8 cellular contexts compared by ENCODE assay signal in the genomic region with DNA sequence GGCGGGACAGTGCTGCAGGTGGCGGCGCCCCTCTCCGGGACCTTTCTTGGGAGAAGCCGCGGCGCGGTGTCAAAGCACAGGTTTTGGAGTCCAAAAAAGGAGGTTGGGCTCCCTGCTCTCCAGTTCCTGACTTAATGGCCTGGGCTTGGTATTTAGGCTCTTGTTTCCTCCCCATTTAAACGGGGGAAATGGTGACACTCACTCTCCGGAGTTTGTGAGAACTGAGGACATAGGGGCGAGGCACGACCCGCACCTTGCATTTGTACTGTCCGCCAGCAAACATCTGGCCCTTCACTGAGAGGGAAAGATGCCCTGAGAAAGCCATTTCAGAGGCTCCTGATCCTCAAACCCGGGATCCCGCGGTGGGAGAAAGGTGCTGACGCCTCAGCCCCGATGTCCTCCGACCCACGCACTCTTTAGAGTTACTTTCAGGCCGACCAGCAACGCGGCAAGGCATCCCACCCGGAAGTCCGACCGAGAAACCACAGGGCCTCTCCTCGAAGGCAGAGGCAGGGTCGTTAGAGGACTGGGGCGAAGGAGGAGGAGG. TPM values are rescaled to one million over a fixed set of nuclear protein-coding genes. Genes with fewer than 3 reads are reported as not detected.
DNase-seq lines count a peak whose midpoint lies in the region; TF ChIP-seq lines count a peak whose summit lies in the region.

No MANE protein-coding gene starts in this region.

- intact Hi-C loops in uterus (cut with DNase I; ENCODE audit: low total_unique reads): no loop called here

- H3K36me3 ChIP-seq in SU-DHL-6 (ENCODE audit: low read length): no peaks in the 10 kb centered on the region
- no peaks in the 10 kb centered on the region for H3K36me3 ChIP-seq in mucosa of stomach (ENCODE audit: control insufficient read depth, insufficient read depth, low read length)
- H3K36me3 ChIP-seq in uterus: no peaks in the 10 kb centered on the region

- H2AFZ ChIP-seq in SU-DHL-6 (ENCODE audit: low read depth, low read length, severe bottlenecking): peak overlapping the region; percentile 84

- H4K20me1 ChIP-seq in SU-DHL-6 (ENCODE audit: low read depth, low read length): no peaks in the 10 kb centered on the region

- peak overlapping the region; percentile 93 for H3K27ac ChIP-seq in SU-DHL-6 (ENCODE audit: low read depth, low read length)
- H3K27ac ChIP-seq in uterus: peak overlapping the region; percentile 99 to 100

- peaks cover 20% of the 10 kb centered on the region for H3K79me2 ChIP-seq in SU-DHL-6 (ENCODE audit: insufficient read depth, low read length)

- TF ChIP-seq POLR2A in uterus (IDR thresholded peaks at IDR 0.05): peak in 1 of 2 donors; percentile 10

- H3K9ac ChIP-seq in SU-DHL-6 (ENCODE audit: low read length) (peak overlapping the region; percentile 69), mucosa of stomach (ENCODE audit: low read length) (peak overlapping the region; percentile 89)

- H3K4me3 ChIP-seq in GM12875 (ENCODE audit: low read depth, low read length) (peak overlapping the region; percentile 57), SU-DHL-6 (ENCODE audit: insufficient read depth, low read length, poor library complexity, severe bottlenecking) (peak overlapping the region; percentile 45), mucosa of stomach (ENCODE audit: low read length) (peak overlapping the region; percentile 66), uterus (peak overlapping the region; percentile 58)

- H3K27me3 ChIP-seq in SU-DHL-6 (ENCODE audit: low read length) (no peaks in the 10 kb centered on the region), mucosa of stomach (ENCODE audit: control insufficient read depth, insufficient read depth, low read length) (no peaks in the 10 kb centered on the region), uterus (no peaks in the 10 kb centered on the region)

- no peaks in the 10 kb centered on the region for H3K9me2 ChIP-seq in SU-DHL-6 (replicated peaks; ENCODE audit: insufficient read depth, low read length)

- H3K9me3 ChIP-seq in SU-DHL-6 (ENCODE audit: insufficient read depth, low read length) (no peaks in the 10 kb centered on the region), mucosa of stomach (ENCODE audit: control insufficient read depth, low read length) (no peaks in the 10 kb centered on the region), uterus (no peaks in the 10 kb centered on the region)

- H3K4me1 ChIP-seq in mucosa of stomach (ENCODE audit: control insufficient read depth, insufficient read depth, low read length) (peaks cover 15% of the 10 kb centered on the region), uterus (peaks cover 0 to 8% of the 10 kb centered on the region in 2 donors)

- peak overlapping the region; percentile 96 for H3K4me2 ChIP-seq in SU-DHL-6 (ENCODE audit: low read depth, low read length, poor library complexity, severe bottlenecking)

- peaks cover 34% of the 10 kb centered on the region for H3F3A ChIP-seq in SU-DHL-6 (ENCODE audit: insufficient read depth)

- DNase-seq in effector CD8-positive, alpha-beta T cell (lab: John Stamatoyannopoulos, UW): peak; percentile 15
- DNase-seq in uterus: peak; percentile 40 to 56
- no peak for DNase-seq in NCI-H526 treated with DMSO at 0.1 percent for 48 hours (lab: John Stamatoyannopoulos, UW)
- DNase-seq in cortex of kidney (lab: John Stamatoyannopoulos, UW): no peak
- no peak for DNase-seq in NCI-H345 (lab: John Stamatoyannopoulos, UW)

- TF ChIP-seq CTCF in GM12875 (IDR thresholded peaks at IDR 0.05; ENCODE audit: borderline replicate concordance, insufficient read depth, low read depth, low read length) (no peak), SU-DHL-6 (IDR thresholded peaks at IDR 0.05; ENCODE audit: insufficient read depth, low read length, poor library complexity, severe bottlenecking) (no peak), uterus (IDR thresholded peaks at IDR 0.05) (no peak)

RNA-seq across cellular contexts. Expression of a gene that starts 2.9 kb away (rescaled TPM):
- 10 to 100 TPM in 3 of 4 donors, 1 to 10 TPM in 1; 10.0 to 66.0 (median 35.0) TPM for total RNA-seq in uterus

RNA-seq across cellular contexts. Expression of a gene that starts 9.6 kb away (rescaled TPM):
- not detected for total RNA-seq in uterus

RNA-seq across cellular contexts. Expression of a gene that starts 10.4 kb away (rescaled TPM):
- 10 to 100 TPM; 36.5 to 73.5 (median 55.2) TPM for total RNA-seq in uterus

RNA-seq across cellular contexts. Expression of a gene that starts 37.0 kb away (rescaled TPM):
- 10 to 100 TPM; 41.0 to 96.2 (median 50.2) TPM for total RNA-seq in uterus

RNA-seq across cellular contexts. Expression of a gene that starts 38.5 kb away (rescaled TPM):
- total RNA-seq in uterus: 100 to 1,000 TPM in 2 of 4 donors, 10 to 100 TPM in 2; 69.8 to 206 (median 98.4) TPM

Comparison
In these comparisons a context has a peak if more than half of its experiments do, and no peak if none do; other contexts are left out.
1. DNase-seq: peak in effector CD8-positive, alpha-beta T cell (single experiment) and uterus (2 of 2); none in NCI-H526 treated with DMSO at 0.1 percent for 48 hours (single experiment), cortex of kidney (single experiment) and NCI-H345 (single experiment).
2. Peak in every context shown above with its lines, with median percentiles within 50 percentile points of each other: H3K4me3 ChIP-seq.